ENCODE assay signal across 1 cellular context in the genomic region with DNA sequence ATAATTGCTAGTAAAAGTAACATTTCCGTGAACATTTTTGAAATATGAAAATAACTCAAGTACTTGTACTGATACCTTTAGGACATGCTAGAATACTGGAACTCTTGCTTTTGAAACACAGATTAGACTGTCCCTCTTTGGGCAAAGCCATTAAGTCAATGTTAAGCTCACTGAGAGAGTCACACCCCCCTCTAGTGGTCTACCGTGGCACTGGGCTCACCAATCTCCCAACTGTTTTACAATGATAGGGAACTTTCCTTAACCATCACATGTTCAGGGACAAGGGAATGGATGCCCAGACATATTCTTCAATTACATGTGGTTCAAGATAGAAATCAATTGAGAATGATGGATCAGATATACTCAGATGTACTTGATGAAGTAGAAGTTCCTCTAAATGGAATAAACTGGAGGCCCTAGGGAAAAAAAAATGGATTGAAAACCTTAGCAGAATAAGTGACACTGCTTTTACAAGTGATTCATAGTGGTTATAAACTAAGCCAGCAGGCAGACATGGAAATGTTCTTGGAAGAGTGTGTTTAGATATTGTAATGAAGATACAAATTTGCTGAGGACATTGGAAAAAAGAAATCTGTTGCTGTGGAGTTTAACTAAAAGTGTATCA.
TF ChIP-seq lines count a peak whose summit lies in the region.

No MANE protein-coding gene starts in this region.

TF ChIP-seq in HepG2, 621 proteins besides CTCF, POLR2A, EP300 and RAD21:
- TF ChIP-seq STAG1 (CRISPR knock-in tag; IDR thresholded peaks at IDR 0.05) (peak; percentile 90), ZBTB2 (CRISPR knock-in tag; IDR thresholded peaks at IDR 0.05; ENCODE audit: low read depth) (no peak), SMC3 (IDR thresholded peaks at IDR 0.05; ENCODE audit: low read length) (peak; percentile 85), SOX5 (CRISPR knock-in tag; IDR thresholded peaks at IDR 0.05; ENCODE audit: borderline replicate concordance) (0 out of 2 replicates have a peak, but pooled peaks have one; percentile 23), PPARG (CRISPR knock-in tag; conservative IDR thresholded peaks at IDR 0.05) (peak; percentile 22; the same call in 1 of the 2 replicates), ZNF747 (CRISPR knock-in tag; IDR thresholded peaks at IDR 0.05; ENCODE audit: borderline replicate concordance) (no peak), IRF2 (CRISPR knock-in tag; IDR thresholded peaks at IDR 0.05) (0 out of 2 replicates have a peak, but pooled peaks have one; percentile 20), ELF3 (CRISPR knock-in tag; IDR thresholded peaks at IDR 0.05) (0 out of 2 replicates have a peak, but pooled peaks have one; percentile 34), MIXL1 (CRISPR knock-in tag; IDR thresholded peaks at IDR 0.05) (0 out of 2 replicates have a peak, but pooled peaks have one; percentile 42), ZNF557 (CRISPR knock-in tag; IDR thresholded peaks at IDR 0.05) (no peak), ELK4 (CRISPR knock-in tag; IDR thresholded peaks at IDR 0.05; ENCODE audit: borderline replicate concordance) (no peak)
- TF ChIP-seq, protein P1, sequence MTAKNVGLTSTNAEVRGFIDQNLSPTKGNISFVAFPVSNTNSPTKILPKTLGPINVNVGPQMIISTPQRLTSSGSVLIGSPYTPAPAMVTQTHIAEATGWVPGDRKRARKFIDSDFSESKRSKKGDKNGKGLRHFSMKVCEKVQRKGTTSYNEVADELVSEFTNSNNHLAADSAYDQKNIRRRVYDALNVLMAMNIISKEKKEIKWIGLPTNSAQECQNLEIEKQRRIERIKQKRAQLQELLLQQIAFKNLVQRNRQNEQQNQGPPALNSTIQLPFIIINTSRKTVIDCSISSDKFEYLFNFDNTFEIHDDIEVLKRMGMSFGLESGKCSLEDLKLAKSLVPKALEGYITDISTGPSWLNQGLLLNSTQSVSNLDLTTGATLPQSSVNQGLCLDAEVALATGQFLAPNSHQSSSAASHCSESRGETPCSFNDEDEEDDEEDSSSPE (CRISPR knock-in tag; IDR thresholded peaks at IDR 0.05): no peak
